24 cellular contexts compared by ENCODE assay signal in genomic region chr1:161989108-161989507, GRCh38. TPM values are rescaled to one million over a fixed set of nuclear protein-coding genes. Genes with fewer than 3 reads are reported as not detected.
DNase-seq lines count a peak whose midpoint lies in the region; ATAC-seq, FAIRE-seq and TF ChIP-seq lines count a peak whose summit lies in the region.
"Had no signal": no experiment of that assay in that cellular context is flagged by ENCODE, and none has a peak within 500 bp of the region (broad histone marks: within the 10 kb centered on the region; RNA-seq: fewer than 3 reads in every experiment).

No MANE protein-coding gene starts in this region.

- no peak overlapping the region for H2BK120ac ChIP-seq in mesenchymal stem cell (ENCODE audit: low read depth, low read length)

- no peaks in the 10 kb centered on the region for H3K4me1 Mint-ChIP-seq in WTC11
- H3K4me1 Mint-ChIP-seq in activated naive CD4-positive, alpha-beta T cell treated with anti-CD3 and anti-CD28 coated beads for 36 hours (ENCODE audit: low read depth): peaks cover 3% of the 10 kb centered on the region
- H3K4me1 Mint-ChIP-seq: H9 had no signal

- H3K9ac ChIP-seq in mesenchymal stem cell (ENCODE audit: low read length): no peak overlapping the region

- H3K27ac Mint-ChIP-seq in WTC11: no peak overlapping the region
- no peak overlapping the region for H3K27ac Mint-ChIP-seq in activated naive CD4-positive, alpha-beta T cell treated with anti-CD3 and anti-CD28 coated beads for 36 hours
- H3K27ac Mint-ChIP-seq: effector memory CD8-positive, alpha-beta T cell; T-helper 1 cell treated with Interleukin-12 subunit alpha and Interleukin-12 subunit beta and Interleukin-4 antibody, amounts not matched to agents 30 μg/mL and 1 μg/mL, for 36 hours had no signal

- H3K4me1 ChIP-seq in mesenchymal stem cell (ENCODE audit: control insufficient read depth, insufficient read depth, low read depth, low read length): peaks cover 5% of the 10 kb centered on the region
- H3K4me1 ChIP-seq: gastrocnemius medialis, Peyer's patch had no signal

- CTCF ChIA-PET in WTC11 (lab: Charles Lee): interaction anchor here (0.6 kb wide), 1 partner anchor 48 kb away, joined by 4 read pairs; no protein-coding TSS in a partner anchor
- CTCF ChIA-PET in activated naive CD4-positive, alpha-beta T cell treated with anti-CD3 and anti-CD28 coated beads for 36 hours (lab: Charles Lee): interaction anchor here (0.7 kb wide), 1 partner anchor 419 kb away, joined by 4 read pairs; no protein-coding TSS in a partner anchor

- peaks cover 8% of the 10 kb centered on the region for H3K36me3 Mint-ChIP-seq in WTC11
- peaks cover 5% of the 10 kb centered on the region for H3K36me3 Mint-ChIP-seq in activated naive CD4-positive, alpha-beta T cell treated with anti-CD3 and anti-CD28 coated beads for 36 hours (ENCODE audit: low read depth)

- H3K14ac ChIP-seq in mesenchymal stem cell (ENCODE audit: low read length in 2 of 2): no peak overlapping the region

- H2BK15ac ChIP-seq in mesenchymal stem cell (ENCODE audit: low read depth, poor library complexity, severe bottlenecking): no peak overlapping the region

- no peak overlapping the region for H3K4me2 ChIP-seq in mesenchymal stem cell (ENCODE audit: low read length, poor library complexity, severe bottlenecking)

- in situ Hi-C loops in Caki2 (cut with HindIII; ENCODE audit: low pct_unique_long_range_greater_than_20kb, low sequenced_read_pairs): no loop called here

- ATAC-seq in WTC11: peak; percentile 44
- ATAC-seq in HG03135 (IDR thresholded peaks at IDR 0.05; ENCODE audit: unreplicated experiment): no peak
- ATAC-seq: effector memory CD8-positive, alpha-beta T cell; gastrocnemius medialis had no signal

- H3K4me3 ChIP-seq in mesenchymal stem cell (ENCODE audit: insufficient read depth in 1 of 2, low read depth in 1 of 2, low read length in 2 of 2): no peak overlapping the region
- H3K4me3 ChIP-seq: gastrocnemius medialis, Peyer's patch, tibial nerve had no signal

- H3K79me1 ChIP-seq in mesenchymal stem cell (replicated peaks; ENCODE audit: low read length, poor library complexity, severe bottlenecking): peaks cover 4% of the 10 kb centered on the region

- no peak for TF ChIP-seq CTCF in WTC11 (IDR thresholded peaks at IDR 0.05)

- H3K27ac ChIP-seq in mesenchymal stem cell (ENCODE audit: low read length, poor library complexity, severe bottlenecking): no peak overlapping the region
- H3K27ac ChIP-seq: gastrocnemius medialis had no signal

- H4K91ac ChIP-seq in mesenchymal stem cell (ENCODE audit: low read length): no peak overlapping the region

- no peaks in the 10 kb centered on the region; the same call in 1 of the 2 replicates for H3K27me3 Mint-ChIP-seq in WTC11 (ENCODE audit: low read depth)
- no peaks in the 10 kb centered on the region for H3K27me3 Mint-ChIP-seq in activated naive CD4-positive, alpha-beta T cell treated with anti-CD3 and anti-CD28 coated beads for 36 hours (ENCODE audit: low read depth)

- POLR2A ChIA-PET in WTC11 (lab: Charles Lee): no interaction called here

- H2AFZ ChIP-seq in mesenchymal stem cell (ENCODE audit: low read depth, low read length): no peak overlapping the region

- no peak overlapping the region for H2BK5ac ChIP-seq in mesenchymal stem cell (ENCODE audit: low read depth, low read length, poor library complexity, severe bottlenecking)

- H4K8ac ChIP-seq in mesenchymal stem cell (ENCODE audit: low read length): no peak overlapping the region

- H3K4ac ChIP-seq in mesenchymal stem cell (ENCODE audit: low read depth in 1 of 2, low read length in 2 of 2): no peak overlapping the region

- H3K9me3 ChIP-seq in mesenchymal stem cell (ENCODE audit: control insufficient read depth, low read length): peaks cover 18% of the 10 kb centered on the region
- H3K9me3 ChIP-seq: gastrocnemius medialis, Peyer's patch had no signal

- no peak overlapping the region for H3K4me3 Mint-ChIP-seq in WTC11
- H3K4me3 Mint-ChIP-seq in activated naive CD4-positive, alpha-beta T cell treated with anti-CD3 and anti-CD28 coated beads for 36 hours: no peak overlapping the region
- H3K4me3 Mint-ChIP-seq: effector memory CD8-positive, alpha-beta T cell; H9; T-helper 1 cell treated with Interleukin-12 subunit alpha and Interleukin-12 subunit beta and Interleukin-4 antibody, amounts not matched to agents 30 μg/mL and 1 μg/mL, for 36 hours had no signal

- no peak overlapping the region for H3K18ac ChIP-seq in mesenchymal stem cell (ENCODE audit: low read depth in 1 of 2, low read length in 2 of 2)

- no peak for FAIRE-seq in HTR-8/SVneo (lab: Jason Lieb, UNC)
- FAIRE-seq: keratinocyte had no signal

- H2BK12ac ChIP-seq in mesenchymal stem cell (ENCODE audit: low read length in 2 of 2): no peak overlapping the region

- no peak overlapping the region for H2AK5ac ChIP-seq in mesenchymal stem cell (ENCODE audit: low read length, severe bottlenecking)

- intact Hi-C loops in activated naive CD4-positive, alpha-beta T cell treated with anti-CD3 and anti-CD28 coated beads for 36 hours (cut with micrococcal nuclease): no loop called here

- H3K36me3 ChIP-seq in mesenchymal stem cell (ENCODE audit: control insufficient read depth in 1 of 2, insufficient read depth in 2 of 2, low read depth in 1 of 2, low read length in 2 of 2): peaks cover 48 to 78% of the 10 kb centered on the region in 2 experiments
- H3K36me3 ChIP-seq: gastrocnemius medialis, Peyer's patch had no signal

- DNase-seq in Caki2 (ENCODE audit: low read depth): peak; percentile 42
- DNase-seq in HTR-8/SVneo (ENCODE audit: insufficient read length, low spot score): peak; percentile 10
- DNase-seq in WTC11 (ENCODE audit: low spot score): no peak
- peak; percentile 13 for DNase-seq in mesenchymal stem cell
- no peak for DNase-seq in activated naive CD4-positive, alpha-beta T cell treated with anti-CD3 and anti-CD28 coated beads for 36 hours
- no peak for DNase-seq in DMS79 (lab: John Stamatoyannopoulos, UW)
- no peak for DNase-seq in activated effector memory CD4-positive, alpha-beta T cell treated with anti-CD3 and anti-CD28 coated beads, Interleukin-2, amount 50 U/mL, for 16 hours
- DNase-seq: activated CD4-positive, alpha-beta T cell treated with anti-CD3 and anti-CD28 coated beads for 1 hour; activated CD8-positive, alpha-beta memory T cell treated with anti-CD3 and anti-CD28 coated beads, Interleukin-2, amount 50 U/mL, for 48 hours; activated naive CD4-positive, alpha-beta T cell treated with anti-CD3 and anti-CD28 coated beads, Interleukin-2, amount 50 U/mL, for 16 hours; DMS79 treated with DMSO at 0.1 percent for 48 hours; effector memory CD8-positive, alpha-beta T cell; gastrocnemius medialis; H9; KBM-7; NCI-H1694 treated with DMSO at 0.1 percent for 48 hours; NCI-H510A; occipital lobe; Peyer's patch; stimulated activated CD4-positive, alpha-beta T cell treated with anti-CD3 and anti-CD28 coated beads, Interleukin-4, amount 100 ng/mL, for 4 hours had no signal

- H3K9me3 Mint-ChIP-seq in WTC11: peaks cover 36% of the 10 kb centered on the region
- H3K9me3 Mint-ChIP-seq in activated naive CD4-positive, alpha-beta T cell treated with anti-CD3 and anti-CD28 coated beads for 36 hours: peaks cover 6% of the 10 kb centered on the region

- H3K23ac ChIP-seq in mesenchymal stem cell (ENCODE audit: low read length in 2 of 2): no peak overlapping the region

- no peaks in the 10 kb centered on the region for H3K27me3 ChIP-seq in mesenchymal stem cell (ENCODE audit: control insufficient read depth in 1 of 2, insufficient read depth in 1 of 2, low read length in 2 of 2)
- H3K27me3 ChIP-seq: gastrocnemius medialis, Peyer's patch, tibial nerve had no signal

TF ChIP-seq in WTC11, 78 proteins besides CTCF, POLR2A, EP300 and RAD21:
- TF ChIP-seq FOXP1 (CRISPR knock-in tag; IDR thresholded peaks at IDR 0.05; ENCODE audit: borderline replicate concordance) (no peak), NFATC4 (CRISPR knock-in tag; IDR thresholded peaks at IDR 0.05) (no peak)

RNA-seq across cellular contexts. Expression of gene OLFML2B, which starts 34.6 kb away (rescaled TPM):
- 20.5 and 22.7 TPM in 2 replicates for total RNA-seq in Caki2 (2014; rRNA removed; shearing (Covaris generic); ENCODE audit: low replicate concordance)
- 4.9 to 6.5 TPM (median 6.2 TPM) in 3 replicates for total RNA-seq in WTC11 (2021)
- 4.5 TPM for polyA plus RNA-seq in mesenchymal stem cell (2013, experiment 1 of 2)
- polyA plus RNA-seq in mesenchymal stem cell (2013, experiment 2 of 2): 4.1 TPM
- 1 to 10 TPM; 1.7 to 2.3 TPM for total RNA-seq in activated naive CD4-positive, alpha-beta T cell treated with anti-CD3 and anti-CD28 coated beads for 36 hours
- polyA plus RNA-seq: keratinocyte had no signal

Comparison
In these comparisons a context has a peak if more than half of its experiments do, and no peak if none do; other contexts are left out.
1. DNase-seq: peak in Caki2 (single experiment), HTR-8/SVneo (single experiment) and mesenchymal stem cell (single experiment); none in WTC11 (single experiment), activated naive CD4-positive, alpha-beta T cell treated with anti-CD3 and anti-CD28 coated beads for 36 hours (single experiment), DMS79 (single experiment) and activated effector memory CD4-positive, alpha-beta T cell treated with anti-CD3 and anti-CD28 coated beads, Interleukin-2, amount 50 U/mL, for 16 hours (single experiment).